In the genomic region with DNA sequence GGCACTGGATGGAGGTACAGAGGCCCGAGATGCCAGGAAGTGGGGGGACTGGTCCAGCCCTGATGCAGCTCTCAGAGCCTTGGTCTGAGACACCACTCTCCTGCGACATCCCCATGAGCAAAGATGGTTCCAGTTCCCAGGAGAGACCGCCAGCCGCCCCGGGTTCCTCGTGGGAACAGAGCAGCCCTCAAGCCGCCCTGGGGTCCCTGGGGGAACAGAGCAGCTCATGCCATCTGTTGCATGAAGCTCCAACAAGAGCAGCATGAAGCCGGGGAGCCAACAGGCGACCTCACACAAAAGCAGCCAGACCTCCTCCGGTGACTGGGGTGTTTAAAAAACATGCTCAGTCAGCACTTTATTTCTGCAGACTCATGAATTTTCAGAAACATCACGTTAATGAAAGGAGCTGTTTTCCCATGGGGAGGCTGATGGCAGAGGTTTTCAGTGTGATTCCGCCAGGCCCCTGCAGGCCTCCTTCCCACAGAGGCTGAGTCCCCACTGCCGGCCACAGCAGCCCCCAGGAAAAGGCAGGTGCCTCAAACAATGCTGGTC, we compare ENCODE assay signal across 23 cellular contexts. TPM values are rescaled to one million over a fixed set of nuclear protein-coding genes. Genes with fewer than 3 reads are reported as not detected.
"Had no signal": no experiment of that assay in that cellular context is flagged by ENCODE, and none has a peak within 500 bp of the region (broad histone marks: within the 10 kb centered on the region; RNA-seq: fewer than 3 reads in every experiment).

No MANE protein-coding gene starts in this region.

- H3K4me2 ChIP-seq: smooth muscle cell had no signal

- H3K9ac ChIP-seq: parathyroid adenoma had no signal

- H3K27ac ChIP-seq: gastroesophageal sphincter, heart right ventricle, left lung, parathyroid adenoma, thoracic aorta, upper lobe of right lung had no signal

- FAIRE-seq: bronchial epithelial cell had no signal

- H2AFZ ChIP-seq: parathyroid adenoma had no signal

- H3K4me3 ChIP-seq: gastroesophageal sphincter, heart right ventricle, left lung, smooth muscle cell, thoracic aorta, upper lobe of right lung had no signal

- H3K4me1 ChIP-seq: gastroesophageal sphincter, heart right ventricle, left lung, parathyroid adenoma, upper lobe of right lung had no signal

- H3K79me2 ChIP-seq: parathyroid adenoma had no signal

- H3K27me3 ChIP-seq: upper lobe of right lung had no signal

- H3K9me3 ChIP-seq: thoracic aorta had no signal

- H3K36me3 ChIP-seq: gastroesophageal sphincter, heart right ventricle, left lung, thoracic aorta, upper lobe of right lung had no signal

- ATAC-seq: esophagus mucosa; gastroesophageal sphincter; heart right ventricle; left lung; natural killer cell treated with Interleukin-12 subunit alpha and Interleukin-12 subunit beta and Interleukin-15 and Interleukin-18, amount 100 ng/mL, for 72 hours; sciatic nerve; upper lobe of right lung had no signal

- DNase-seq: activated B cell treated with CpG ODN at 0.5 μM for 24 hours; activated CD4-positive, alpha-beta memory T cell treated with anti-CD3 and anti-CD28 coated beads for 36 hours; activated CD4-positive, alpha-beta T cell treated with anti-CD3 and anti-CD28 coated beads for 4 hours; activated T-cell treated with anti-CD3 and anti-CD28 coated beads for 4 hours; cerebellar nuclear complex; cortex of kidney; effector CD8-positive, alpha-beta T cell; heart right ventricle; left lung; stimulated activated CD4-positive, alpha-beta T cell treated with anti-CD3 and anti-CD28 coated beads, Interleukin-4, amount 100 ng/mL, for 24 hours; upper lobe of right lung had no signal

RNA-seq across cellular contexts. Expression of a gene that starts 6.2 kb away (rescaled TPM):
- total RNA-seq: activated B cell treated with CpG ODN at 0.5 μM for 24 hours; activated CD4-positive, alpha-beta memory T cell treated with anti-CD3 and anti-CD28 coated beads for 36 hours; activated T-helper 1 cell treated with anti-CD3 and anti-CD28 coated beads, Interleukin-12 subunit alpha, Interleukin-12 subunit beta, Interleukin-2, Interleukin-4 antibody, amounts not matched to agents 30 ng/mL and 10 ng/mL and 1 ng/mL, durations not matched to agents 14 hours and 24 hours and 36 hours; bronchial epithelial cell; esophagus mucosa; gastroesophageal sphincter; heart right ventricle; kidney epithelial cell; left lung; lung microvascular endothelial cell; mesothelial cell of epicardium; natural killer cell treated with Interleukin-12 subunit alpha and Interleukin-12 subunit beta and Interleukin-15 and Interleukin-18, amount 100 ng/mL, for 72 hours; sciatic nerve; smooth muscle cell; thoracic aorta; upper lobe of right lung had no signal
- polyA plus RNA-seq: heart right ventricle, smooth muscle cell had no signal

RNA-seq across cellular contexts. Expression of a gene that starts 30.0 kb away (rescaled TPM):
- total RNA-seq: activated B cell treated with CpG ODN at 0.5 μM for 24 hours; activated CD4-positive, alpha-beta memory T cell treated with anti-CD3 and anti-CD28 coated beads for 36 hours; activated T-helper 1 cell treated with anti-CD3 and anti-CD28 coated beads, Interleukin-12 subunit alpha, Interleukin-12 subunit beta, Interleukin-2, Interleukin-4 antibody, amounts not matched to agents 30 ng/mL and 10 ng/mL and 1 ng/mL, durations not matched to agents 14 hours and 24 hours and 36 hours; bronchial epithelial cell; esophagus mucosa; gastroesophageal sphincter; kidney epithelial cell; left lung; lung microvascular endothelial cell; mesothelial cell of epicardium; natural killer cell treated with Interleukin-12 subunit alpha and Interleukin-12 subunit beta and Interleukin-15 and Interleukin-18, amount 100 ng/mL, for 72 hours; smooth muscle cell; thoracic aorta; upper lobe of right lung had no signal
- polyA plus RNA-seq: heart right ventricle, smooth muscle cell had no signal
